26 cellular contexts compared by ENCODE assay signal in the genomic region with DNA sequence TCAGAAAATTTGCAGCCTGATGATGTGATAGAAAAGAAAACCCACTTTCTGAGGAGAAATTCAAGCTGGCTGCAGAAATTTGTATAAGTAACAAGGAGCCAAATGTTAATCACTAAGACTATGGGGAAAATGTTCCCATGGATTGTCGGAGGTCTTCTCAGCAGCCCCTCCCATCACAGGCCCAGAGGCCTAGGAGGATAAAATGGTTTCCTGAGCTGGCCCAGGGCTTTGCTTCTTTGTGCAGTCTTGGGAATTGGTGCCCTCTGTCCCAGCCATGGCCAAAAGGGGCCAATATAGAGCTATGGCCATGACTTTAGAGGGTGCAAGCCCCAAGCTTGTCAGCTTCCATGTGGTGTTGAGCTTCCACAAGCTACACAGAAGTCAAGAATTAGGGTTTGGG.
"Had no signal": no experiment of that assay in that cellular context is flagged by ENCODE, and none has a peak within 500 bp of the region (broad histone marks: within the 10 kb centered on the region; RNA-seq: fewer than 3 reads in every experiment).

No MANE protein-coding gene starts in this region.

- H3K9ac ChIP-seq: SK-N-SH had no signal

- H3K27me3 Mint-ChIP-seq: T-cell had no signal

- H3K9me3 ChIP-seq: SK-N-SH had no signal

- H3K4me3 Mint-ChIP-seq: T-cell had no signal

- H3K9me2 ChIP-seq: SK-N-SH had no signal

- H3K27ac Mint-ChIP-seq: T-cell had no signal

- ATAC-seq: Panc1, PC-3, T-cell had no signal

- H3K27ac ChIP-seq: HL-60, RWPE1 had no signal

- DNase-seq: Kasumi-1, KG1, MV-4-11, NCI-H1048, NCI-H1105, NCI-H1417, NCI-H1436 treated with DMSO at 0.1 percent for 48 hours, NCI-H1694, NCI-H2029, NCI-H2081 treated with DMSO at 0.1 percent for 48 hours, NCI-H2171, NCI-H226, NCI-H446, NCI-H510A, NCI-H524 treated with DMSO at 0.1 percent for 48 hours, NCI-H69, NCI-H774, PC-3, SHP77, SK-N-SH, SW 1271, T-cell had no signal

- H3K4me2 ChIP-seq: SK-N-SH had no signal

- H3K36me3 Mint-ChIP-seq: T-cell had no signal

- FAIRE-seq: HTR-8/SVneo had no signal

- H3K4me1 Mint-ChIP-seq: T-cell had no signal
